In genomic region chr2:52976132-52976949, GRCh38 we compare ENCODE assay signal across 8 cellular contexts.
DNase-seq lines count a peak whose midpoint lies in the region; ATAC-seq and TF ChIP-seq lines count a peak whose summit lies in the region.

No MANE protein-coding gene starts in this region.

- H3K4me3 Mint-ChIP-seq in H9, result no peak overlapping the region
- H3K4me3 Mint-ChIP-seq in activated CD4-positive, alpha-beta T cell treated with anti-CD3 and anti-CD28 coated beads, Interleukin-2, amount 10 ng/mL, durations not matched to agents 7 days and 5 days, result no peak overlapping the region

- TF ChIP-seq CTCF in AG10803 (conservative IDR thresholded peaks at IDR 0.05; ENCODE audit: low read length) (peak; percentile 42), H9 (conservative IDR thresholded peaks at IDR 0.05) (peak; percentile 79), foreskin fibroblast (IDR thresholded peaks at IDR 0.05; ENCODE audit: low read depth, low read length) (peak; percentile 29)

- H3K4me1 ChIP-seq in H9 (ENCODE audit: insufficient read depth, low read length), result no peaks in the 10 kb centered on the region

- H3K27me3 Mint-ChIP-seq in H9 (ENCODE audit: low read depth), result no peaks in the 10 kb centered on the region
- no peaks in the 10 kb centered on the region for H3K27me3 Mint-ChIP-seq in activated CD4-positive, alpha-beta T cell treated with anti-CD3 and anti-CD28 coated beads, Interleukin-2, amount 10 ng/mL, durations not matched to agents 7 days and 5 days

- POLR2A ChIA-PET in activated CD4-positive, alpha-beta T cell treated with anti-CD3 and anti-CD28 coated beads, Interleukin-2, amount 10 ng/mL, durations not matched to agents 7 days and 5 days (lab: Charles Lee), result no interaction called here

- no peak overlapping the region for H3K4ac ChIP-seq in H9 (ENCODE audit: low read depth, low read length)

- H2AK5ac ChIP-seq in H9 (ENCODE audit: insufficient read length, low read length), result no peak overlapping the region

- no peaks in the 10 kb centered on the region for H3K9me3 Mint-ChIP-seq in H9
- H3K9me3 Mint-ChIP-seq in activated CD4-positive, alpha-beta T cell treated with anti-CD3 and anti-CD28 coated beads, Interleukin-2, amount 10 ng/mL, durations not matched to agents 7 days and 5 days, result no peaks in the 10 kb centered on the region

- H2AFZ ChIP-seq in H9 (ENCODE audit: low read length), result no peak overlapping the region

- H3K9me3 ChIP-seq in H9 (ENCODE audit: control insufficient read depth, low read depth, low read length), result no peaks in the 10 kb centered on the region

- H3K4me3 ChIP-seq in AG10803 (ENCODE audit: low read length) (no peak overlapping the region), foreskin fibroblast (ENCODE audit: low read depth in 1 of 2, low read length in 2 of 2) (no peak overlapping the region)

- H3K56ac ChIP-seq in H9 (ENCODE audit: insufficient read length, low read depth, low read length), result no peak overlapping the region

- DNase-seq in AG10803 (ENCODE audit: low read depth) (no peak), H9 (peak; percentile 51), OCI-M1 (lab: John Stamatoyannopoulos, UW) (peak; percentile 41), foreskin fibroblast (peak in 1 of 2 donors; percentile 17), amniotic stem cell (lab: John Stamatoyannopoulos, UW) (no peak), NK-92 (lab: John Stamatoyannopoulos, UW; ENCODE audit: unreplicated experiment) (no peak), sciatic nerve (ENCODE audit: low spot score) (no peak)
- no peak for DNase-seq in activated CD4-positive, alpha-beta T cell treated with anti-CD3 and anti-CD28 coated beads, Interleukin-2, amount 10 ng/mL, durations not matched to agents 7 days and 5 days

- no CpG with 5 or more reads among the region's 2 CpGs for WGBS in H9 (ENCODE audit: extremely low coverage, insufficient read length, low lambda C conversion rate)

- H2BK15ac ChIP-seq in H9 (ENCODE audit: low read depth, low read length), result no peak overlapping the region

- intact Hi-C loops in sciatic nerve (cut with DNase I), result no loop called here

- H3K27me3 ChIP-seq in H9 (ENCODE audit: insufficient read depth, low read length), result no peaks in the 10 kb centered on the region

- H3K79me1 ChIP-seq in H9 (ENCODE audit: insufficient read depth, low read depth, low read length, poor library complexity, severe bottlenecking), result no peaks in the 10 kb centered on the region

- H2BK120ac ChIP-seq in H9 (ENCODE audit: low read depth, low read length, poor library complexity, severe bottlenecking), result no peak overlapping the region

- H3K4me1 Mint-ChIP-seq in H9, result peaks cover 0 to 2% of the 10 kb centered on the region in 2 experiments; a peak in 2 of 4 replicates
- no peaks in the 10 kb centered on the region for H3K4me1 Mint-ChIP-seq in activated CD4-positive, alpha-beta T cell treated with anti-CD3 and anti-CD28 coated beads, Interleukin-2, amount 10 ng/mL, durations not matched to agents 7 days and 5 days

- H4K91ac ChIP-seq in H9 (ENCODE audit: insufficient read length, low read depth, low read length), result no peak overlapping the region

- CTCF ChIA-PET in activated CD4-positive, alpha-beta T cell treated with anti-CD3 and anti-CD28 coated beads, Interleukin-2, amount 10 ng/mL, durations not matched to agents 7 days and 5 days (lab: Charles Lee), result no interaction called here

- no peak for ATAC-seq in sciatic nerve

- no peak overlapping the region for H3K9ac ChIP-seq in H9 (ENCODE audit: extremely low read depth, insufficient read length, low read length)

- no peak overlapping the region for H3K18ac ChIP-seq in H9 (ENCODE audit: insufficient read length, low read depth, low read length)

- no peak overlapping the region for H3K4me2 ChIP-seq in H9 (ENCODE audit: insufficient read depth, insufficient read length, low read length)

- no peak overlapping the region for H3T11ph ChIP-seq in H9 (ENCODE audit: low read length)

- no peak overlapping the region for H4K5ac ChIP-seq in H9 (ENCODE audit: insufficient read length, low read depth, low read length)

- no peak overlapping the region for H3K14ac ChIP-seq in H9 (ENCODE audit: insufficient read depth, low read length)

- H3K23ac ChIP-seq in H9 (ENCODE audit: insufficient read length, low read depth, low read length), result no peak overlapping the region

- no peak overlapping the region for H2BK20ac ChIP-seq in H9 (ENCODE audit: low read depth, low read length, poor library complexity, severe bottlenecking)

- H3K36me3 Mint-ChIP-seq in H9 (ENCODE audit: insufficient read depth in 1 of 3, low read depth in 3 of 3), result no peaks in the 10 kb centered on the region
- no peaks in the 10 kb centered on the region for H3K36me3 Mint-ChIP-seq in activated CD4-positive, alpha-beta T cell treated with anti-CD3 and anti-CD28 coated beads, Interleukin-2, amount 10 ng/mL, durations not matched to agents 7 days and 5 days (ENCODE audit: low read depth)

- no peak overlapping the region for H3K27ac Mint-ChIP-seq in H9
- no peak overlapping the region for H3K27ac Mint-ChIP-seq in activated CD4-positive, alpha-beta T cell treated with anti-CD3 and anti-CD28 coated beads, Interleukin-2, amount 10 ng/mL, durations not matched to agents 7 days and 5 days

- no peaks in the 10 kb centered on the region for H3K79me2 ChIP-seq in H9 (ENCODE audit: insufficient read depth, low read length)

- no peak overlapping the region for H3K27ac ChIP-seq in H9 (ENCODE audit: insufficient read length, low read depth, low read length)

- H2BK5ac ChIP-seq in H9 (ENCODE audit: insufficient read length, low read length), result no peak overlapping the region

- no peaks in the 10 kb centered on the region for H3K23me2 ChIP-seq in H9 (ENCODE audit: insufficient read length, low read depth, low read length, poor library complexity, severe bottlenecking)

- no peak overlapping the region for H4K8ac ChIP-seq in H9 (replicated peaks; ENCODE audit: insufficient read length, low read depth, low read length)

- no peak overlapping the region for H2BK12ac ChIP-seq in H9 (ENCODE audit: insufficient read length, low read depth, low read length)

- H4K20me1 ChIP-seq in H9 (ENCODE audit: control insufficient read depth, insufficient read depth, insufficient read length), result no peaks in the 10 kb centered on the region

Comparison
In these comparisons a context has a peak if more than half of its experiments do, and no peak if none do; other contexts are left out.
1. DNase-seq: peak in H9 (single experiment) and OCI-M1 (single experiment); none in AG10803 (single experiment), amniotic stem cell (single experiment), NK-92 (single experiment), sciatic nerve (single experiment) and activated CD4-positive, alpha-beta T cell treated with anti-CD3 and anti-CD28 coated beads, Interleukin-2, amount 10 ng/mL, durations not matched to agents 7 days and 5 days (single experiment).
2. CTCF ChIP-seq: peak in every context shown above with its lines; median percentile 79 in H9; 42 in AG10803; 29 in foreskin fibroblast.